Comparison of ENCODE assay signal across 8 cellular contexts in the genomic region with DNA sequence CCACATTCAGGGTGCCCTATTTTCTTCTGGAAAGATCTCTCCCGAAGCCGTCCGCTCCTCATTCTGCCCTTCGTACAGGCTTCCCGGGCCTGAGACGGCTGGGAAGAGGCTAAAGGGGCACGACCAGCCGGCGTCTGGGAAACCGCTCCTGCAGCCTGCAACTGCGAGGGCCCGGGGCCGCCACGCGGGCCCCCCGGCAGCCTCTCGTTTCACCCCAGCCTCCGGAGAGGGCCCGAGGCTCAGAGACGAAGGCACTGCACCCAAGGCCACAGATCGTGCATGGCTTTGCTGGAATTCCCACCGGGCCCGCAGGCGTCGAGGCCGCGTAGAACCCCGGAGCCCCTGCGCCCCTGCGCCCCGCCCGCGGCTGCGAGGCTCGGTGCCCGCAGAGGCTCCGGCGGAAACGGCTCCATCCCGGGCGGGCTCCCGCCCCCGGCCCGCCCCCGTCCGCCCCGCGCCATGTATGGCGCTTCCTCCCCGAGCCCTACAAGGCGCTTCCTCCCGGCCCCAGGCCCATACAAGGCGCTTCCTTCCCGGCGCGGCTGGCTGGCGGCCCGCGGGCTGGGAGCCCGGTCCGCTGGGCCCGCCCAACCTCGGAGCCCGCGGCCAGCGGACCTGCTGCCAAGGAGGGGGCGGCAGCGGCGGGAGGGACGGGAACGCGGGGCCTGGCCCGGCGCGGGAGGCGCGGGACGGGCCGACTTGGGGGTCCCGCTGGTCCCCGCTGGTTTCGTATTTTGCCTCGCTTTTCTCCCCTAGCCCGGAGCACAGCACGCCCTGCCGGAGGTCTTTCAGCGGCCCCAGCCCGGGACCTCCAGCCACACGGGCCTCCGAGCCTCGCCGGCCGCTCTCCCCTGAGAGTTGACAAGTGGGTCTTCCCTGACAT. TPM values are rescaled to one million over a fixed set of nuclear protein-coding genes. Genes with fewer than 3 reads are reported as not detected.
DNase-seq lines count a peak whose midpoint lies in the region; ATAC-seq and TF ChIP-seq lines count a peak whose summit lies in the region.

No MANE protein-coding gene starts in this region.

- peaks cover 18% of the 10 kb centered on the region for H3K4me1 Mint-ChIP-seq in activated naive CD8-positive, alpha-beta T cell treated with anti-CD3 and anti-CD28 coated beads for 36 hours

- peak overlapping the region; percentile 63 for H3K9ac ChIP-seq in parathyroid adenoma

- peak overlapping the region; percentile 94 for H2AFZ ChIP-seq in parathyroid adenoma

- no peaks in the 10 kb centered on the region for H3K27me3 ChIP-seq in parathyroid adenoma (ENCODE audit: control insufficient read depth, insufficient read depth, low read length)
- no peaks in the 10 kb centered on the region for H3K27me3 ChIP-seq in thyroid gland

- peak overlapping the region; percentile 64 for H3K27ac ChIP-seq in parathyroid adenoma
- peak overlapping the region in 1 of 3 donors; percentile 24 for H3K27ac ChIP-seq in thyroid gland

- H3K79me2 ChIP-seq in parathyroid adenoma, result no peaks in the 10 kb centered on the region

- H3K4me1 ChIP-seq in parathyroid adenoma, result peaks cover 28% of the 10 kb centered on the region
- peaks cover 9 to 20% of the 10 kb centered on the region in 2 donors for H3K4me1 ChIP-seq in thyroid gland

- no peaks in the 10 kb centered on the region for H3K36me3 Mint-ChIP-seq in activated naive CD8-positive, alpha-beta T cell treated with anti-CD3 and anti-CD28 coated beads for 36 hours

- peak in 1 of 2 donors; percentile 31 for TF ChIP-seq POLR2A in thyroid gland (IDR thresholded peaks at IDR 0.05)

- peak overlapping the region; percentile 93 for H3K4me3 Mint-ChIP-seq in activated naive CD8-positive, alpha-beta T cell treated with anti-CD3 and anti-CD28 coated beads for 36 hours

- no peaks in the 10 kb centered on the region for H3K9me3 Mint-ChIP-seq in activated naive CD8-positive, alpha-beta T cell treated with anti-CD3 and anti-CD28 coated beads for 36 hours

- DNase-seq in Daoy (ENCODE audit: low read depth) (peak; percentile 96), H4 (ENCODE audit: low spot score) (peak; percentile 89), LNCaP clone FGC (ENCODE audit: low read depth) (peak; percentile 71), SKM-1 (lab: John Stamatoyannopoulos, UW; ENCODE audit: unreplicated experiment) (peak; percentile 62), Right ventricle myocardium superior (peak; percentile 95), thyroid gland (peak; percentile 93 to 94)
- DNase-seq in activated naive CD8-positive, alpha-beta T cell treated with anti-CD3 and anti-CD28 coated beads for 36 hours, result peak; percentile 87

- intact Hi-C loops in Right ventricle myocardium superior (cut with DNase I), result no loop called here
- intact Hi-C loops in thyroid gland (cut with DNase I), result no loop called here

- TF ChIP-seq CTCF in LNCaP clone FGC (IDR thresholded peaks at IDR 0.05; ENCODE audit: control insufficient read depth, extremely low read depth, insufficient read depth) (no peak), parathyroid adenoma (IDR thresholded peaks at IDR 0.05) (peak; percentile 2), thyroid gland (IDR thresholded peaks at IDR 0.05) (no peak)

- H3K27me3 Mint-ChIP-seq in activated naive CD8-positive, alpha-beta T cell treated with anti-CD3 and anti-CD28 coated beads for 36 hours, result peaks cover 26% of the 10 kb centered on the region

- H3K4me2 ChIP-seq in parathyroid adenoma (ENCODE audit: low read length), result peak overlapping the region; percentile 89

- H3K27ac Mint-ChIP-seq in activated naive CD8-positive, alpha-beta T cell treated with anti-CD3 and anti-CD28 coated beads for 36 hours, result peak overlapping the region; percentile 29

- peak; percentile 99 for ATAC-seq in Right ventricle myocardium superior (ENCODE audit: poor library complexity)

- H3K9me3 ChIP-seq in parathyroid adenoma (ENCODE audit: control insufficient read depth, low read length) (no peaks in the 10 kb centered on the region), thyroid gland (no peaks in the 10 kb centered on the region)

- peak overlapping the region; percentile 60 for H3K4me3 ChIP-seq in LNCaP clone FGC (ENCODE audit: low read depth, low read length)
- H3K4me3 ChIP-seq in parathyroid adenoma (ENCODE audit: low read depth, low read length), result peak overlapping the region; percentile 59
- H3K4me3 ChIP-seq in thyroid gland (replicated peaks in 1 of 3), result peak overlapping the region in 2 of 3 donors; percentile 46 to 49

- H3K36me3 ChIP-seq in parathyroid adenoma (ENCODE audit: control insufficient read depth, insufficient read depth, low read length) (no peaks in the 10 kb centered on the region), thyroid gland (no peaks in the 10 kb centered on the region)

- 11 to 12% methylated on average over 18 to 27 of the region's 93 CpGs for WGBS in thyroid gland, 2 donors

RNA-seq across cellular contexts. Expression of gene EGR1, which starts 26.6 kb away (rescaled TPM):
- 9.7 and 11.5 TPM in 2 replicates for total RNA-seq in Daoy (2014; rRNA removed; shearing (Covaris generic))
- 5.5 and 9.3 TPM in 2 replicates for total RNA-seq in H4 (2014; rRNA removed; shearing (Covaris generic))
- total RNA-seq in activated naive CD8-positive, alpha-beta T cell treated with anti-CD3 and anti-CD28 coated beads for 36 hours, result 10 to 100 TPM; 48.0 to 48.1 TPM
- total RNA-seq in Right ventricle myocardium superior, result 6.8 TPM
- total RNA-seq in thyroid gland, result 10 to 100 TPM in 3 of 4 donors, 1 to 10 TPM in 1; 5.1 to 72.3 (median 15.3) TPM

RNA-seq across cellular contexts. Expression of gene ETF1, which starts 51.1 kb away (rescaled TPM):
- 208 and 227 TPM in 2 replicates for total RNA-seq in Daoy (2014; rRNA removed; shearing (Covaris generic))
- total RNA-seq in H4 (2014; rRNA removed; shearing (Covaris generic)), result 163 and 179 TPM in 2 replicates
- 100 to 1,000 TPM; 256 TPM for total RNA-seq in activated naive CD8-positive, alpha-beta T cell treated with anti-CD3 and anti-CD28 coated beads for 36 hours
- 80.9 TPM for total RNA-seq in Right ventricle myocardium superior
- total RNA-seq in thyroid gland, result 10 to 100 TPM; 64.9 to 84.9 (median 80.4) TPM

RNA-seq across cellular contexts. Expression of gene REEP2, which starts 53.1 kb away (rescaled TPM):
- 3.4 and 12.3 TPM in 2 replicates for total RNA-seq in Daoy (2014; rRNA removed; shearing (Covaris generic))
- total RNA-seq in H4 (2014; rRNA removed; shearing (Covaris generic)), result 2.1 and 6.0 TPM in 2 replicates
- 1 to 10 TPM; 3.5 to 4.0 TPM for total RNA-seq in activated naive CD8-positive, alpha-beta T cell treated with anti-CD3 and anti-CD28 coated beads for 36 hours
- total RNA-seq in Right ventricle myocardium superior, result 6.1 TPM
- total RNA-seq in thyroid gland, result 1 to 10 TPM in 2 of 4 donors, under 1 TPM in 1, not detected in 1; 0.54 to 3.6 (median 2.0) TPM
